ENCODE assay signal across 10 cellular contexts in genomic region chr10:79239275-79239779, GRCh38.
DNase-seq lines count a peak whose midpoint lies in the region; ATAC-seq and TF ChIP-seq lines count a peak whose summit lies in the region.
"Had no signal": no experiment of that assay in that cellular context is flagged by ENCODE, and none has a peak within 500 bp of the region (broad histone marks: within the 10 kb centered on the region; RNA-seq: fewer than 3 reads in every experiment).

No MANE protein-coding gene starts in this region.

- peak overlapping the region; percentile 28 for H3K9ac ChIP-seq in mesenchymal stem cell (ENCODE audit: low read length)

- WGBS in ectodermal cell, 2 experiments = 13% methylated on average over 10 of the region's 10 CpGs
- 38% methylated on average over 10 of the region's 10 CpGs for WGBS in mesenchymal stem cell

- no peak overlapping the region for H3K4me3 ChIP-seq in ectodermal cell (ENCODE audit: insufficient read depth, low read depth, low read length)
- H3K4me3 ChIP-seq in mesenchymal stem cell (ENCODE audit: insufficient read depth in 1 of 2, low read depth in 1 of 2, low read length in 2 of 2) = no peak overlapping the region
- no peak overlapping the region for H3K4me3 ChIP-seq in uterus

- peak overlapping the region; percentile 90 for H4K91ac ChIP-seq in mesenchymal stem cell (ENCODE audit: low read length)

- H3K27ac ChIP-seq in ectodermal cell (ENCODE audit: insufficient read depth, low read depth, low read length, poor library complexity, severe bottlenecking) (peak overlapping the region; percentile 90), mesenchymal stem cell (ENCODE audit: low read length, poor library complexity, severe bottlenecking) (no peak overlapping the region), uterus (peak overlapping the region; percentile 13 to 44)

- H3K4me1 ChIP-seq in ectodermal cell (ENCODE audit: control insufficient read depth, insufficient read depth, low read length) = peaks cover 56% of the 10 kb centered on the region
- H3K4me1 ChIP-seq in mesenchymal stem cell (ENCODE audit: control insufficient read depth, insufficient read depth, low read depth, low read length) = peaks cover 47% of the 10 kb centered on the region
- peaks cover 5 to 21% of the 10 kb centered on the region in 2 donors for H3K4me1 ChIP-seq in uterus

- ATAC-seq in Right ventricle myocardium superior (ENCODE audit: poor library complexity) (no peak), Right ventricle myocardium inferior (no peak), GM19455 (IDR thresholded peaks at IDR 0.05; ENCODE audit: unreplicated experiment) (no peak)
- ATAC-seq: T-cell had no signal

- H3K27me3 ChIP-seq in ectodermal cell (ENCODE audit: control insufficient read depth, insufficient read depth, low read length, poor library complexity, severe bottlenecking) = peaks cover 6% of the 10 kb centered on the region
- H3K27me3 ChIP-seq in mesenchymal stem cell (ENCODE audit: control insufficient read depth in 1 of 2, insufficient read depth in 1 of 2, low read length in 2 of 2) = no peaks in the 10 kb centered on the region
- H3K27me3 ChIP-seq in uterus = no peaks in the 10 kb centered on the region

- H2BK120ac ChIP-seq in mesenchymal stem cell (ENCODE audit: low read depth, low read length) = peak overlapping the region; percentile 39

- no peak overlapping the region for H2AFZ ChIP-seq in mesenchymal stem cell (ENCODE audit: low read depth, low read length)

- peak overlapping the region in 1 of 2 experiments; percentile 12 for H3K14ac ChIP-seq in mesenchymal stem cell (ENCODE audit: low read length in 2 of 2)

- TF ChIP-seq POLR2A in uterus (IDR thresholded peaks at IDR 0.05) = no peak

- intact Hi-C loops in Right ventricle myocardium superior (cut with DNase I) (no loop called here), Right ventricle myocardium inferior (cut with DNase I) (no loop called here), uterus (cut with DNase I; ENCODE audit: low total_unique reads) (no loop called here)

- in situ Hi-C loops in KBM-7 (cut with MboI; ENCODE audit: low pct_unique_long_range_greater_than_20kb, low sequenced_read_pairs) = no loop called here

- H3K23ac ChIP-seq in mesenchymal stem cell (ENCODE audit: low read length in 2 of 2) = no peak overlapping the region

- TF ChIP-seq CTCF in uterus (IDR thresholded peaks at IDR 0.05) = no peak

- peak overlapping the region; percentile 83 for H2BK15ac ChIP-seq in mesenchymal stem cell (ENCODE audit: low read depth, poor library complexity, severe bottlenecking)

- H3K9me3 ChIP-seq in ectodermal cell (ENCODE audit: control insufficient read depth, low read length) (no peaks in the 10 kb centered on the region), mesenchymal stem cell (ENCODE audit: control insufficient read depth, low read length) (no peaks in the 10 kb centered on the region), uterus (no peaks in the 10 kb centered on the region)

- H3K18ac ChIP-seq in mesenchymal stem cell (ENCODE audit: low read depth in 1 of 2, low read length in 2 of 2) = peak overlapping the region; percentile 34 to 65

- H2BK5ac ChIP-seq in mesenchymal stem cell (ENCODE audit: low read depth, low read length, poor library complexity, severe bottlenecking) = no peak overlapping the region

- peak overlapping the region; percentile 71 to 86 for H3K4ac ChIP-seq in mesenchymal stem cell (ENCODE audit: low read depth in 1 of 2, low read length in 2 of 2)

- no peak overlapping the region for H2AK5ac ChIP-seq in mesenchymal stem cell (ENCODE audit: low read length, severe bottlenecking)

- peak overlapping the region; percentile 66 for H4K8ac ChIP-seq in mesenchymal stem cell (ENCODE audit: low read length)

- no peak overlapping the region for H3K4me2 ChIP-seq in mesenchymal stem cell (ENCODE audit: low read length, poor library complexity, severe bottlenecking)

- H3K36me3 ChIP-seq in ectodermal cell (ENCODE audit: control insufficient read depth, insufficient read depth, low read length) = no peaks in the 10 kb centered on the region
- peaks cover 29 to 56% of the 10 kb centered on the region in 2 experiments for H3K36me3 ChIP-seq in mesenchymal stem cell (ENCODE audit: control insufficient read depth in 1 of 2, insufficient read depth in 2 of 2, low read depth in 1 of 2, low read length in 2 of 2)
- H3K36me3 ChIP-seq in uterus = no peaks in the 10 kb centered on the region

- H2BK12ac ChIP-seq in mesenchymal stem cell (ENCODE audit: low read length in 2 of 2) = peak overlapping the region; percentile 89 to 97

- peak; percentile 66 for DNase-seq in Right ventricle myocardium superior
- DNase-seq in Right ventricle myocardium inferior (ENCODE audit: missing footprints) = no peak
- peak; percentile 79 for DNase-seq in mesenchymal stem cell
- DNase-seq in uterus = no peak
- no peak for DNase-seq in KBM-7
- DNase-seq in UCSD-AML1 (lab: John Stamatoyannopoulos, UW; ENCODE audit: unreplicated experiment) = no peak
- DNase-seq: CD4-positive, CD25-positive, alpha-beta regulatory T cell; T-cell had no signal

- peaks cover 29% of the 10 kb centered on the region for H3K79me1 ChIP-seq in mesenchymal stem cell (replicated peaks; ENCODE audit: low read length, poor library complexity, severe bottlenecking)

Comparison
In these comparisons a context has a peak if more than half of its experiments do, and no peak if none do; other contexts are left out.
1. DNase-seq: peak in Right ventricle myocardium superior (single experiment) and mesenchymal stem cell (single experiment); none in Right ventricle myocardium inferior (single experiment), uterus (0 of 2), KBM-7 (single experiment) and UCSD-AML1 (single experiment).